8 cellular contexts compared by ENCODE assay signal in genomic region chr10:68333452-68333851, GRCh38. TPM values are rescaled to one million over a fixed set of nuclear protein-coding genes. Genes with fewer than 3 reads are reported as not detected.
DNase-seq lines count a peak whose midpoint lies in the region; ATAC-seq, FAIRE-seq and TF ChIP-seq lines count a peak whose summit lies in the region.

No MANE protein-coding gene starts in this region.

- H3K27ac ChIP-seq in Panc1 (ENCODE audit: low read length): peak overlapping the region; percentile 100
- H3K27ac ChIP-seq in esophagus squamous epithelium: peak overlapping the region; percentile 95 to 100 (median 98)

- in situ Hi-C loops in Panc1 (cut with HindIII; ENCODE audit: low pct_unique_long_range_greater_than_20kb, low sequenced_read_pairs): no loop called here

- POLR2A ChIA-PET in Panc1 (lab: Charles Lee): interaction anchor here (0.5 to 0.7 kb wide), 3 partner anchors 11 to 623 kb away, joined by 3 to 5 read pairs (median 3); partner anchors contain the start of gene DDX21

- peaks cover 24% of the 10 kb centered on the region for H3K36me3 ChIP-seq in Panc1 (ENCODE audit: control insufficient read depth, insufficient read depth, low read length)
- peaks cover 0 to 6% (median 0%) of the 10 kb centered on the region in 3 donors for H3K36me3 ChIP-seq in esophagus squamous epithelium

- H3K4me3 ChIP-seq in Panc1 (ENCODE audit: low read depth in 2 of 2, low read length in 2 of 2) (peak overlapping the region; percentile 65 to 90), esophagus squamous epithelium (peak overlapping the region; percentile 75 to 98 (median 86))

- H3K27me3 ChIP-seq in Panc1 (ENCODE audit: control insufficient read depth, insufficient read depth, low read length) (no peaks in the 10 kb centered on the region), esophagus squamous epithelium (no peaks in the 10 kb centered on the region)

- H3K9me3 ChIP-seq in Panc1 (ENCODE audit: control insufficient read depth, insufficient read depth, low read depth, low read length) (no peaks in the 10 kb centered on the region), esophagus squamous epithelium (no peaks in the 10 kb centered on the region)

- TF ChIP-seq CTCF in Panc1 (IDR thresholded peaks at IDR 0.05) (no peak), esophagus squamous epithelium (IDR thresholded peaks at IDR 0.05) (no peak)

- WGBS in esophagus squamous epithelium, 2 donors: 1 to 3% methylated on average over 6 of the region's 6 CpGs

- H3K4me1 ChIP-seq in Panc1 (ENCODE audit: control insufficient read depth, insufficient read depth, low read length) (peaks cover 54% of the 10 kb centered on the region), esophagus squamous epithelium (peaks cover 20 to 72% (median 49%) of the 10 kb centered on the region in 3 donors)

- FAIRE-seq in GM12892 (lab: Jason Lieb, UNC): no peak

- CTCF ChIA-PET in Panc1 (lab: Charles Lee): no interaction called here

- ATAC-seq in Panc1 (no peak), HG03045 (IDR thresholded peaks at IDR 0.05; ENCODE audit: unreplicated experiment) (no peak)

- intact Hi-C loops in Panc1 (cut with micrococcal nuclease; ENCODE audit: unreplicated experiment): no loop called here
- intact Hi-C loops in esophagus squamous epithelium (cut with DNase I): no loop called here

- DNase-seq in ELR (ENCODE audit: low read depth) (peak; percentile 24), Panc1 (ENCODE audit: low read depth, low spot score) (no peak), esophagus squamous epithelium (lab: John Stamatoyannopoulos, UW) (no peak), pons (ENCODE audit: low spot score) (peak; percentile 62), SIG-M5 treated with dmso at 0.1 percent for 504 hours (lab: John Stamatoyannopoulos, UW; ENCODE audit: unreplicated experiment) (no peak), GM12892 (ENCODE audit: insufficient read length) (no peak), GM19240 (ENCODE audit: insufficient read length, low spot score) (no peak)

- TF ChIP-seq POLR2A in esophagus squamous epithelium (IDR thresholded peaks at IDR 0.05): no peak
- no peak for TF ChIP-seq POLR2A in GM12892 (IDR thresholded peaks at IDR 0.05; ENCODE audit: low read depth, low read length)

- BruUV-seq in Panc1 (replicated peaks; lab: Mats Ljungman, UMichigan): TSS peak; percentile 60

RNA-seq across cellular contexts. Expression of gene PBLD, which starts 0.7 kb away (rescaled TPM):
- total RNA-seq in Panc1 (2021; ENCODE audit: unreplicated experiment) (11.7 TPM), esophagus squamous epithelium (1 to 10 TPM; 1.1 to 2.7 (median 2.3) TPM)
- polyA plus RNA-seq in Panc1 (2012; ENCODE audit: insufficient read length): 7.1 TPM
- 1.8 TPM for polyA plus RNA-seq in GM12892 (2012; ENCODE audit: missing spikeins)

RNA-seq across cellular contexts. Expression of gene HNRNPH3, which starts 1.6 kb away (rescaled TPM):
- total RNA-seq in Panc1 (2021; ENCODE audit: unreplicated experiment) (143 TPM), esophagus squamous epithelium (10 to 100 TPM; 10.7 to 43.6 (median 37.0) TPM)
- 177 TPM for polyA plus RNA-seq in Panc1 (2012; ENCODE audit: insufficient read length)
- polyA plus RNA-seq in GM12892 (2012; ENCODE audit: missing spikeins): 153 TPM

Comparison
In these comparisons a context has a peak if more than half of its experiments do, and no peak if none do; other contexts are left out.
1. DNase-seq: peak in ELR (single experiment) and pons (single experiment); none in Panc1 (single experiment), esophagus squamous epithelium (single experiment), SIG-M5 treated with dmso at 0.1 percent for 504 hours (single experiment), GM12892 (single experiment) and GM19240 (single experiment).